10 cellular contexts compared by ENCODE assay signal in genomic region chr1:10724948-10725852, GRCh38.
DNase-seq lines count a peak whose midpoint lies in the region; ATAC-seq and TF ChIP-seq lines count a peak whose summit lies in the region.
"Had no signal": no experiment of that assay in that cellular context is flagged by ENCODE, and none has a peak within 500 bp of the region (broad histone marks: within the 10 kb centered on the region; RNA-seq: fewer than 3 reads in every experiment).

No MANE protein-coding gene starts in this region.

- H3K4me1 Mint-ChIP-seq in activated naive CD4-positive, alpha-beta T cell treated with anti-CD3 and anti-CD28 coated beads, Interleukin-2, amount 10 ng/mL, durations not matched to agents 7 days and 5 days, result no peaks in the 10 kb centered on the region

- DNase-seq in HS-5 (ENCODE audit: low read depth) (peak; percentile 19), amniotic stem cell (lab: John Stamatoyannopoulos, UW) (peak; percentile 29), left lobe of liver (ENCODE audit: low spot score) (peak; percentile 88), foreskin keratinocyte (no peak), SJCRH30 (no peak)
- no peak for DNase-seq in central memory CD4-positive, alpha-beta T cell
- no peak for DNase-seq in activated naive CD4-positive, alpha-beta T cell treated with anti-CD3 and anti-CD28 coated beads, Interleukin-2, amount 10 ng/mL, durations not matched to agents 7 days and 5 days
- DNase-seq: NCI-H1930 had no signal

- no peaks in the 10 kb centered on the region for H3K36me3 ChIP-seq in SJCRH30

- peaks cover 16% of the 10 kb centered on the region for H3K27me3 Mint-ChIP-seq in activated naive CD4-positive, alpha-beta T cell treated with anti-CD3 and anti-CD28 coated beads, Interleukin-2, amount 10 ng/mL, durations not matched to agents 7 days and 5 days

- H3K4me1 ChIP-seq in foreskin keratinocyte (peaks cover 4% of the 10 kb centered on the region), SJCRH30 (peaks cover 6% of the 10 kb centered on the region; the same call in 1 of the 2 replicates)

- CTCF ChIA-PET in activated naive CD4-positive, alpha-beta T cell treated with anti-CD3 and anti-CD28 coated beads, Interleukin-2, amount 10 ng/mL, durations not matched to agents 7 days and 5 days (lab: Charles Lee), result no interaction called here

- H3K36me3 Mint-ChIP-seq in activated naive CD4-positive, alpha-beta T cell treated with anti-CD3 and anti-CD28 coated beads, Interleukin-2, amount 10 ng/mL, durations not matched to agents 7 days and 5 days, result no peaks in the 10 kb centered on the region

- H3K9me3 Mint-ChIP-seq in activated naive CD4-positive, alpha-beta T cell treated with anti-CD3 and anti-CD28 coated beads, Interleukin-2, amount 10 ng/mL, durations not matched to agents 7 days and 5 days, result no peaks in the 10 kb centered on the region

- ATAC-seq in left lobe of liver (peak; percentile 84), foreskin keratinocyte (no peak)

- no peak overlapping the region for H3K27ac Mint-ChIP-seq in activated naive CD4-positive, alpha-beta T cell treated with anti-CD3 and anti-CD28 coated beads, Interleukin-2, amount 10 ng/mL, durations not matched to agents 7 days and 5 days

- no peak for TF ChIP-seq CTCF in 22Rv1 (IDR thresholded peaks at IDR 0.05)
- TF ChIP-seq CTCF in foreskin keratinocyte (conservative IDR thresholded peaks at IDR 0.05), result no peak

- H3K27ac ChIP-seq in 22Rv1, result peak overlapping the region; percentile 75
- no peak overlapping the region for H3K27ac ChIP-seq in foreskin keratinocyte
- H3K27ac ChIP-seq in SJCRH30, result no peak overlapping the region

- H3K4me3 ChIP-seq in SJCRH30, result no peak overlapping the region
- H3K4me3 ChIP-seq: smooth muscle cell had no signal

- H3K27me3 ChIP-seq in foreskin keratinocyte (no peaks in the 10 kb centered on the region), SJCRH30 (no peaks in the 10 kb centered on the region; the same call in 1 of the 2 replicates)

- no peak overlapping the region for H3K4me3 Mint-ChIP-seq in activated naive CD4-positive, alpha-beta T cell treated with anti-CD3 and anti-CD28 coated beads, Interleukin-2, amount 10 ng/mL, durations not matched to agents 7 days and 5 days

- no peaks in the 10 kb centered on the region for H3K9me3 ChIP-seq in SJCRH30 (replicated peaks)

Comparison
In these comparisons a context has a peak if more than half of its experiments do, and no peak if none do; other contexts are left out.
1. DNase-seq: peak in HS-5 (single experiment), amniotic stem cell (single experiment) and left lobe of liver (single experiment); none in central memory CD4-positive, alpha-beta T cell (single experiment), activated naive CD4-positive, alpha-beta T cell treated with anti-CD3 and anti-CD28 coated beads, Interleukin-2, amount 10 ng/mL, durations not matched to agents 7 days and 5 days (single experiment), foreskin keratinocyte (0 of 2) and SJCRH30 (0 of 2).